ENCODE assay signal across 1 cellular context in the genomic region with DNA sequence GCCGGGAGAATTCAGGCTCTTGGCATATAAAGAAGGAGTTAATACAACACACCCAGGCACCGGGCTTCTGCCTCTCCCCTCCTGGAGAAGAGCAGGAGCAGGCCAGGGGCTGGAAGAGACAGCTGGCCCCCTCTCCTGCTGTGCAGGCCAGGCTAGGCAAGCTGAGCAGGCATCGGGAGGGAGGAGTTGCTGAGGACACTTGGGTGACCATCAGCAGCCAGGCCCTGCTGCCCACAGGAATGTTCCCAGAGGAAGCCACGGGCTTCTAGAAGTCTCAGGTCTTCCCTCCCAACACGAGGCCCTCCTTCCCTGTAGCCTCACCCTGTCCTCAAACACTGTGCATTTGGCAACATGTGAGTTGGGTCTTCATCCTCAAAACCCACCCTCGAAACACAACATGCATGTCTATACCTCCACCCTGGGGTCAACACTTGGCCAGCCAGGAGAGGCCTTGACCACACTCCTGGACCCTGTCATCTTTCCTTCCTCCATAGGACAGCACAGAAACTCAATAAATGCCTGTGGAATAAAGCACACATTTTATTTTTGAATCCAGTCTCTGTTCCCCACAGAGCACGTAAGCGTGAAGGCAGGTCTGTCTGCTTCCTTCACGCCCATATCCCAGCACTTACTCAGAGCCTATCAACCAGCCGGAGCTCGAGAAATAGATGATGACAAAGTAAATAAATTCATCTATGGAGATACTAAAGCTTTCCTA.
TF ChIP-seq lines count a peak whose summit lies in the region.

No MANE protein-coding gene starts in this region.

TF ChIP-seq in HepG2, 621 proteins besides CTCF, POLR2A, EP300 and RAD21 (continued from another document):
- TF ChIP-seq, protein P1, sequence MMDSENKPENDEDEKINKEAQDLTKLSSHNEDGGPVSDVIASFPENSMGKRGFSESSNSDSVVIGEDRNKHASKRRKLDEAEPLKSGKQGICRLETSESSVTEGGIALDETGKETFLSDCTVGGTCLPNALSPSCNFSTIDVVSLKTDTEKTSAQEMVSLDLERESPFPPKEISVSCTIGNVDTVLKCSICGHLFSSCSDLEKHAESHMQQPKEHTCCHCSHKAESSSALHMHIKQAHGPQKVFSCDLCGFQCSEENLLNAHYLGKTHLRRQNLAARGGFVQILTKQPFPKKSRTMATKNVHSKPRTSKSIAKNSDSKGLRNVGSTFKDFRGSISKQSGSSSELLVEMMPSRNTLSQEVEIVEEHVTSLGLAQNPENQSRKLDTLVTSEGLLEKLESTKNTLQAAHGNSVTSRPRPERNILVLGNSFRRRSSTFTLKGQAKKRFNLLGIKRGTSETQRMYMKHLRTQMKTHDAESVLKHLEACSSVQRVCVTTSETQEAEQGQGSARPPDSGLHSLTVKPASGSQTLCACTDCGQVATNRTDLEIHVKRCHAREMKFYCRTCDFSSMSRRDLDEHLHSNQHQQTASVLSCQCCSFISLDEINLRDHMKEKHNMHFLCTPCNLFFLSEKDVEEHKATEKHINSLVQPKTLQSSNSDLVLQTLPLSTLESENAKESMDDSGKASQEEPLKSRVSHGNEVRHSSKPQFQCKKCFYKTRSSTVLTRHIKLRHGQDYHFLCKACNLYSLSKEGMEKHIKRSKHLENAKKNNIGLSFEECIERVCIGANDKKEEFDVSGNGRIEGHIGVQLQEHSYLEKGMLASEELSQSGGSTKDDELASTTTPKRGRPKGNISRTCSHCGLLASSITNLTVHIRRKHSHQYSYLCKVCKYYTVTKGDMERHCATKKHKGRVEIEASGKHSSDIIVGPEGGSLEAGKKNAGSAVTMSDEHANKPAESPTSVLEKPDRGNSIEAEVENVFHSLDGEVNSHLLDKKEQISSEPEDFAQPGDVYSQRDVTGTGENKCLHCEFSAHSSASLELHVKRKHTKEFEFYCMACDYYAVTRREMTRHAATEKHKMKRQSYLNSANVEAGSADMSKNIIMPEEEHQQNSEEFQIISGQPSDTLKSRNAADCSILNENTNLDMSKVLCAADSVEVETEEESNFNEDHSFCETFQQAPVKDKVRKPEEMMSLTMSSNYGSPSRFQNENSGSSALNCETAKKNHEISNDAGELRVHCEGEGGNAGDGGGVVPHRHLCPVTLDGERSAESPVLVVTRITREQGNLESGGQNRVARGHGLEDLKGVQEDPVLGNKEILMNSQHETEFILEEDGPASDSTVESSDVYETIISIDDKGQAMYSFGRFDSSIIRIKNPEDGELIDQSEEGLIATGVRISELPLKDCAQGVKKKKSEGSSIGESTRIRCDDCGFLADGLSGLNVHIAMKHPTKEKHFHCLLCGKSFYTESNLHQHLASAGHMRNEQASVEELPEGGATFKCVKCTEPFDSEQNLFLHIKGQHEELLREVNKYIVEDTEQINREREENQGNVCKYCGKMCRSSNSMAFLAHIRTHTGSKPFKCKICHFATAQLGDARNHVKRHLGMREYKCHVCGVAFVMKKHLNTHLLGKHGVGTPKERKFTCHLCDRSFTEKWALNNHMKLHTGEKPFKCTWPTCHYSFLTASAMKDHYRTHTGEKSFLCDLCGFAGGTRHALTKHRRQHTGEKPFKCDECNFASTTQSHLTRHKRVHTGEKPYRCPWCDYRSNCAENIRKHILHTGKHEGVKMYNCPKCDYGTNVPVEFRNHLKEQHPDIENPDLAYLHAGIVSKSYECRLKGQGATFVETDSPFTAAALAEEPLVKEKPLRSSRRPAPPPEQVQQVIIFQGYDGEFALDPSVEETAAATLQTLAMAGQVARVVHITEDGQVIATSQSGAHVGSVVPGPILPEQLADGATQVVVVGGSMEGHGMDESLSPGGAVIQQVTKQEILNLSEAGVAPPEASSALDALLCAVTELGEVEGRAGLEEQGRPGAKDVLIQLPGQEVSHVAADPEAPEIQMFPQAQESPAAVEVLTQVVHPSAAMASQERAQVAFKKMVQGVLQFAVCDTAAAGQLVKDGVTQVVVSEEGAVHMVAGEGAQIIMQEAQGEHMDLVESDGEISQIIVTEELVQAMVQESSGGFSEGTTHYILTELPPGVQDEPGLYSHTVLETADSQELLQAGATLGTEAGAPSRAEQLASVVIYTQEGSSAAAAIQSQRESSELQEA (CRISPR knock-in tag; IDR thresholded peaks at IDR 0.05; ENCODE audit: not compliant biosample characterization) = no peak
- TF ChIP-seq, protein P2, sequence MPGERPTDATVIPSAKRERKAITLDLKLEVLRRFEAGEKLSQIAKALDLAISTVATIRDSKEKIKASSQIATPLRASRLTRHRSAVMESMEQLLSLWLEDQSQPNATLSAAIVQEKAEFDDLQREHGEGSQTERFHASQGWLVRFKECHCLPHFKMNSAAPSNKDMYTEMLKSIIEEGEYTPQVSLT (CRISPR knock-in tag; IDR thresholded peaks at IDR 0.05; ENCODE audit: borderline replicate concordance, low read depth) = no peak
- TF ChIP-seq ZNF382 (CRISPR knock-in tag; IDR thresholded peaks at IDR 0.05; ENCODE audit: borderline replicate concordance) = no peak
- no peak for TF ChIP-seq HDAC1 (CRISPR knock-in tag; IDR thresholded peaks at IDR 0.05)
- TF ChIP-seq ZNF776 (CRISPR knock-in tag; IDR thresholded peaks at IDR 0.05) = no peak
- TF ChIP-seq, protein P3, sequence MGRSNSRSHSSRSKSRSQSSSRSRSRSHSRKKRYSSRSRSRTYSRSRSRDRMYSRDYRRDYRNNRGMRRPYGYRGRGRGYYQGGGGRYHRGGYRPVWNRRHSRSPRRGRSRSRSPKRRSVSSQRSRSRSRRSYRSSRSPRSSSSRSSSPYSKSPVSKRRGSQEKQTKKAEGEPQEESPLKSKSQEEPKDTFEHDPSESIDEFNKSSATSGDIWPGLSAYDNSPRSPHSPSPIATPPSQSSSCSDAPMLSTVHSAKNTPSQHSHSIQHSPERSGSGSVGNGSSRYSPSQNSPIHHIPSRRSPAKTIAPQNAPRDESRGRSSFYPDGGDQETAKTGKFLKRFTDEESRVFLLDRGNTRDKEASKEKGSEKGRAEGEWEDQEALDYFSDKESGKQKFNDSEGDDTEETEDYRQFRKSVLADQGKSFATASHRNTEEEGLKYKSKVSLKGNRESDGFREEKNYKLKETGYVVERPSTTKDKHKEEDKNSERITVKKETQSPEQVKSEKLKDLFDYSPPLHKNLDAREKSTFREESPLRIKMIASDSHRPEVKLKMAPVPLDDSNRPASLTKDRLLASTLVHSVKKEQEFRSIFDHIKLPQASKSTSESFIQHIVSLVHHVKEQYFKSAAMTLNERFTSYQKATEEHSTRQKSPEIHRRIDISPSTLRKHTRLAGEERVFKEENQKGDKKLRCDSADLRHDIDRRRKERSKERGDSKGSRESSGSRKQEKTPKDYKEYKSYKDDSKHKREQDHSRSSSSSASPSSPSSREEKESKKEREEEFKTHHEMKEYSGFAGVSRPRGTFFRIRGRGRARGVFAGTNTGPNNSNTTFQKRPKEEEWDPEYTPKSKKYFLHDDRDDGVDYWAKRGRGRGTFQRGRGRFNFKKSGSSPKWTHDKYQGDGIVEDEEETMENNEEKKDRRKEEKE (IDR thresholded peaks at IDR 0.05) = no peak
- no peak for TF ChIP-seq ZNF337 (CRISPR knock-in tag; IDR thresholded peaks at IDR 0.05; ENCODE audit: borderline replicate concordance, low read depth)
- no peak for TF ChIP-seq NR2F1 (CRISPR knock-in tag; IDR thresholded peaks at IDR 0.05)
